Comparison of ENCODE assay signal across 1 cellular context in the genomic region with DNA sequence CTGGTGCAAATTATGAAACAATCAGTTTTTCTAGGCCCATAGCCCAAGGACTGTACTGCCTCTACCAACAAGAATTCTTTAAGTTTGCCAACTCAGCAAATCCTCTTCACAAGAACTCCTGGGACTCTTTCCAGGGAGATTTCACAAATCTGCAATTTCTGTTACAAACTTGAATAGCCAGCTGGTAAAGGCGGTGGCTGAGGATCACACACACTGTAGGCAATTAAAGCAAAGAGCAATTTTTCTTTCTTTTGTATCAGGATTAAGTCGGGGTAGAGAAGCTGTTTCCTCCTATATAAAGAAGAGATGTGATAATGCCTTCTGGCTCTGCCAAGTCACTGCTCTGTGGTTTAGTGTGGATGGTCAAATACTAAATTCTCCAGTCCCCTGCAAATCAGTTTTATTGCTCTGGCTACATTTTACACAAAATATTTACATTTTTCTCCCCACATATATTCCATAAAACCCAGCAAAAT.
TF ChIP-seq lines count a peak whose summit lies in the region.

No MANE protein-coding gene starts in this region.

TF ChIP-seq in HEK293, 187 proteins besides CTCF, POLR2A, EP300 and RAD21 (continued from another document and continues in another):
- TF ChIP-seq, protein P1, sequence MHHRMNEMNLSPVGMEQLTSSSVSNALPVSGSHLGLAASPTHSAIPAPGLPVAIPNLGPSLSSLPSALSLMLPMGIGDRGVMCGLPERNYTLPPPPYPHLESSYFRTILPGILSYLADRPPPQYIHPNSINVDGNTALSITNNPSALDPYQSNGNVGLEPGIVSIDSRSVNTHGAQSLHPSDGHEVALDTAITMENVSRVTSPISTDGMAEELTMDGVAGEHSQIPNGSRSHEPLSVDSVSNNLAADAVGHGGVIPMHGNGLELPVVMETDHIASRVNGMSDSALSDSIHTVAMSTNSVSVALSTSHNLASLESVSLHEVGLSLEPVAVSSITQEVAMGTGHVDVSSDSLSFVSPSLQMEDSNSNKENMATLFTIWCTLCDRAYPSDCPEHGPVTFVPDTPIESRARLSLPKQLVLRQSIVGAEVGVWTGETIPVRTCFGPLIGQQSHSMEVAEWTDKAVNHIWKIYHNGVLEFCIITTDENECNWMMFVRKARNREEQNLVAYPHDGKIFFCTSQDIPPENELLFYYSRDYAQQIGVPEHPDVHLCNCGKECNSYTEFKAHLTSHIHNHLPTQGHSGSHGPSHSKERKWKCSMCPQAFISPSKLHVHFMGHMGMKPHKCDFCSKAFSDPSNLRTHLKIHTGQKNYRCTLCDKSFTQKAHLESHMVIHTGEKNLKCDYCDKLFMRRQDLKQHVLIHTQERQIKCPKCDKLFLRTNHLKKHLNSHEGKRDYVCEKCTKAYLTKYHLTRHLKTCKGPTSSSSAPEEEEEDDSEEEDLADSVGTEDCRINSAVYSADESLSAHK (tag by site-specific recombination; IDR thresholded peaks at IDR 0.05): peak; percentile 34; the same call in 1 of the 2 replicates
- TF ChIP-seq ZNF416 (tag by site-specific recombination; IDR thresholded peaks at IDR 0.05) (no peak), ZNF510 (tag by site-specific recombination; IDR thresholded peaks at IDR 0.05; ENCODE audit: insufficient replicate concordance) (no peak), ZNF624 (tag by site-specific recombination; IDR thresholded peaks at IDR 0.05) (no peak), ZNF133 (tag by site-specific recombination; IDR thresholded peaks at IDR 0.05) (no peak), ZNF214 (tag by site-specific recombination; IDR thresholded peaks at IDR 0.05; ENCODE audit: borderline replicate concordance) (no peak), ZNF10 (tag by site-specific recombination; IDR thresholded peaks at IDR 0.05) (no peak), ZNF184 (tag by site-specific recombination; IDR thresholded peaks at IDR 0.05) (no peak), ZNF645 (tag by site-specific recombination; IDR thresholded peaks at IDR 0.05) (no peak), ZNF585B (tag by site-specific recombination; IDR thresholded peaks at IDR 0.05) (no peak), ZNF626 (tag by site-specific recombination; IDR thresholded peaks at IDR 0.05) (no peak), FEZF1 (tag by site-specific recombination; IDR thresholded peaks at IDR 0.05) (peak; percentile 82), OSR2 (tag by site-specific recombination; IDR thresholded peaks at IDR 0.05) (peak; percentile 64; the same call in 1 of the 2 replicates), HOXD13 (CRISPR knock-in tag; IDR thresholded peaks at IDR 0.05; ENCODE audit: borderline replicate concordance) (0 out of 2 replicates have a peak, but pooled peaks have one; percentile 36), ZXDB (tag by site-specific recombination; IDR thresholded peaks at IDR 0.05) (peak; percentile 85), KLF8 (tag by site-specific recombination; IDR thresholded peaks at IDR 0.05) (no peak), ZEB2 (tag by site-specific recombination; IDR thresholded peaks at IDR 0.05) (0 out of 2 replicates have a peak, but pooled peaks have one; percentile 12), ZNF610 (tag by site-specific recombination; IDR thresholded peaks at IDR 0.05; ENCODE audit: borderline replicate concordance) (no peak), ZNF398 (tag by site-specific recombination; IDR thresholded peaks at IDR 0.05) (no peak), KLF7 (tag by site-specific recombination; IDR thresholded peaks at IDR 0.05; ENCODE audit: borderline replicate concordance) (peak; percentile 21; the same call in 1 of the 2 replicates), PATZ1 (tag by site-specific recombination; IDR thresholded peaks at IDR 0.05) (no peak), HOXC10 (CRISPR knock-in tag; IDR thresholded peaks at IDR 0.05) (no peak), SALL2 (tag by site-specific recombination; IDR thresholded peaks at IDR 0.05; ENCODE audit: borderline replicate concordance) (no peak), ZNF596 (tag by site-specific recombination; IDR thresholded peaks at IDR 0.05) (no peak), SETDB1 (IDR thresholded peaks at IDR 0.05; ENCODE audit: insufficient read length, low read length) (no peak), OVOL3 (tag by site-specific recombination; IDR thresholded peaks at IDR 0.05) (0 out of 2 replicates have a peak, but pooled peaks have one; percentile 55), ZNF302 (tag by site-specific recombination; IDR thresholded peaks at IDR 0.05; ENCODE audit: low read depth) (no peak), ZNF132 (tag by site-specific recombination; IDR thresholded peaks at IDR 0.05; ENCODE audit: borderline replicate concordance) (no peak), ZNF174 (tag by site-specific recombination; IDR thresholded peaks at IDR 0.05) (no peak), ZNF747 (tag by site-specific recombination; IDR thresholded peaks at IDR 0.05) (no peak)
- TF ChIP-seq, protein P2, sequence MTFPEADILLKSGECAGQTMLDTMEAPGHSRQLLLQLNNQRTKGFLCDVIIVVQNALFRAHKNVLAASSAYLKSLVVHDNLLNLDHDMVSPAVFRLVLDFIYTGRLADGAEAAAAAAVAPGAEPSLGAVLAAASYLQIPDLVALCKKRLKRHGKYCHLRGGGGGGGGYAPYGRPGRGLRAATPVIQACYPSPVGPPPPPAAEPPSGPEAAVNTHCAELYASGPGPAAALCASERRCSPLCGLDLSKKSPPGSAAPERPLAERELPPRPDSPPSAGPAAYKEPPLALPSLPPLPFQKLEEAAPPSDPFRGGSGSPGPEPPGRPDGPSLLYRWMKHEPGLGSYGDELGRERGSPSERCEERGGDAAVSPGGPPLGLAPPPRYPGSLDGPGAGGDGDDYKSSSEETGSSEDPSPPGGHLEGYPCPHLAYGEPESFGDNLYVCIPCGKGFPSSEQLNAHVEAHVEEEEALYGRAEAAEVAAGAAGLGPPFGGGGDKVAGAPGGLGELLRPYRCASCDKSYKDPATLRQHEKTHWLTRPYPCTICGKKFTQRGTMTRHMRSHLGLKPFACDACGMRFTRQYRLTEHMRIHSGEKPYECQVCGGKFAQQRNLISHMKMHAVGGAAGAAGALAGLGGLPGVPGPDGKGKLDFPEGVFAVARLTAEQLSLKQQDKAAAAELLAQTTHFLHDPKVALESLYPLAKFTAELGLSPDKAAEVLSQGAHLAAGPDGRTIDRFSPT (tag by site-specific recombination; IDR thresholded peaks at IDR 0.05): no peak
- TF ChIP-seq, protein P3, sequence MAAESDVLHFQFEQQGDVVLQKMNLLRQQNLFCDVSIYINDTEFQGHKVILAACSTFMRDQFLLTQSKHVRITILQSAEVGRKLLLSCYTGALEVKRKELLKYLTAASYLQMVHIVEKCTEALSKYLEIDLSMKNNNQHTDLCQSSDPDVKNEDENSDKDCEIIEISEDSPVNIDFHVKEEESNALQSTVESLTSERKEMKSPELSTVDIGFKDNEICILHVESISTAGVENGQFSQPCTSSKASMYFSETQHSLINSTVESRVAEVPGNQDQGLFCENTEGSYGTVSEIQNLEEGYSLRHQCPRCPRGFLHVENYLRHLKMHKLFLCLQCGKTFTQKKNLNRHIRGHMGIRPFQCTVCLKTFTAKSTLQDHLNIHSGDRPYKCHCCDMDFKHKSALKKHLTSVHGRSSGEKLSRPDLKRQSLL (tag by site-specific recombination; IDR thresholded peaks at IDR 0.05): no peak
- TF ChIP-seq, protein P4, sequence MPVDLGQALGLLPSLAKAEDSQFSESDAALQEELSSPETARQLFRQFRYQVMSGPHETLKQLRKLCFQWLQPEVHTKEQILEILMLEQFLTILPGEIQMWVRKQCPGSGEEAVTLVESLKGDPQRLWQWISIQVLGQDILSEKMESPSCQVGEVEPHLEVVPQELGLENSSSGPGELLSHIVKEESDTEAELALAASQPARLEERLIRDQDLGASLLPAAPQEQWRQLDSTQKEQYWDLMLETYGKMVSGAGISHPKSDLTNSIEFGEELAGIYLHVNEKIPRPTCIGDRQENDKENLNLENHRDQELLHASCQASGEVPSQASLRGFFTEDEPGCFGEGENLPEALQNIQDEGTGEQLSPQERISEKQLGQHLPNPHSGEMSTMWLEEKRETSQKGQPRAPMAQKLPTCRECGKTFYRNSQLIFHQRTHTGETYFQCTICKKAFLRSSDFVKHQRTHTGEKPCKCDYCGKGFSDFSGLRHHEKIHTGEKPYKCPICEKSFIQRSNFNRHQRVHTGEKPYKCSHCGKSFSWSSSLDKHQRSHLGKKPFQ (tag by site-specific recombination; IDR thresholded peaks at IDR 0.05): peak; percentile 30; the same call in 1 of the 2 replicates
- TF ChIP-seq, protein P5, sequence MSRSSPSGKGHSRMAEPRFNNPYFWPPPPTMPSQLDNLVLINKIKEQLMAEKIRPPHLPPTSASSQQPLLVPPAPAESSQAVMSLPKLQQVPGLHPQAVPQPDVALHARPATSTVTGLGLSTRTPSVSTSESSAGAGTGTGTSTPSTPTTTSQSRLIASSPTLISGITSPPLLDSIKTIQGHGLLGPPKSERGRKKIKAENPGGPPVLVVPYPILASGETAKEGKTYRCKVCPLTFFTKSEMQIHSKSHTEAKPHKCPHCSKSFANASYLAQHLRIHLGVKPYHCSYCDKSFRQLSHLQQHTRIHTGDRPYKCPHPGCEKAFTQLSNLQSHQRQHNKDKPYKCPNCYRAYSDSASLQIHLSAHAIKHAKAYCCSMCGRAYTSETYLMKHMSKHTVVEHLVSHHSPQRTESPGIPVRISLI (tag by site-specific recombination; IDR thresholded peaks at IDR 0.05): no peak
- TF ChIP-seq, protein P6, sequence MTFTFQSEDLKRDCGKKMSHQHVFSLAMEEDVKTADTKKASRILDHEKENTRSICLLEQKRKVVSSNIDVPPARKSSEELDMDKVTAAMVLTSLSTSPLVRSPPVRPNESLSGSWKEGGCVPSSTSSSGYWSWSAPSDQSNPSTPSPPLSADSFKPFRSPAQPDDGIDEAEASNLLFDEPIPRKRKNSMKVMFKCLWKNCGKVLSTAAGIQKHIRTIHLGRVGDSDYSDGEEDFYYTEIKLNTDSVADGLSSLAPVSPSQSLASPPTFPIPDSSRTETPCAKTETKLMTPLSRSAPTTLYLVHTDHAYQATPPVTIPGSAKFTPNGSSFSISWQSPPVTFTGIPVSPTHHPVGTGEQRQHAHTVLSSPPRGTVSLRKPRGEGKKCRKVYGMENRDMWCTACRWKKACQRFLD (tag by site-specific recombination; IDR thresholded peaks at IDR 0.05): no peak
- TF ChIP-seq, protein P7, sequence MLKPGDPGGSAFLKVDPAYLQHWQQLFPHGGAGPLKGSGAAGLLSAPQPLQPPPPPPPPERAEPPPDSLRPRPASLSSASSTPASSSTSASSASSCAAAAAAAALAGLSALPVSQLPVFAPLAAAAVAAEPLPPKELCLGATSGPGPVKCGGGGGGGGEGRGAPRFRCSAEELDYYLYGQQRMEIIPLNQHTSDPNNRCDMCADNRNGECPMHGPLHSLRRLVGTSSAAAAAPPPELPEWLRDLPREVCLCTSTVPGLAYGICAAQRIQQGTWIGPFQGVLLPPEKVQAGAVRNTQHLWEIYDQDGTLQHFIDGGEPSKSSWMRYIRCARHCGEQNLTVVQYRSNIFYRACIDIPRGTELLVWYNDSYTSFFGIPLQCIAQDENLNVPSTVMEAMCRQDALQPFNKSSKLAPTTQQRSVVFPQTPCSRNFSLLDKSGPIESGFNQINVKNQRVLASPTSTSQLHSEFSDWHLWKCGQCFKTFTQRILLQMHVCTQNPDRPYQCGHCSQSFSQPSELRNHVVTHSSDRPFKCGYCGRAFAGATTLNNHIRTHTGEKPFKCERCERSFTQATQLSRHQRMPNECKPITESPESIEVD (tag by site-specific recombination; IDR thresholded peaks at IDR 0.05): peak; percentile 99
- TF ChIP-seq, protein P8, sequence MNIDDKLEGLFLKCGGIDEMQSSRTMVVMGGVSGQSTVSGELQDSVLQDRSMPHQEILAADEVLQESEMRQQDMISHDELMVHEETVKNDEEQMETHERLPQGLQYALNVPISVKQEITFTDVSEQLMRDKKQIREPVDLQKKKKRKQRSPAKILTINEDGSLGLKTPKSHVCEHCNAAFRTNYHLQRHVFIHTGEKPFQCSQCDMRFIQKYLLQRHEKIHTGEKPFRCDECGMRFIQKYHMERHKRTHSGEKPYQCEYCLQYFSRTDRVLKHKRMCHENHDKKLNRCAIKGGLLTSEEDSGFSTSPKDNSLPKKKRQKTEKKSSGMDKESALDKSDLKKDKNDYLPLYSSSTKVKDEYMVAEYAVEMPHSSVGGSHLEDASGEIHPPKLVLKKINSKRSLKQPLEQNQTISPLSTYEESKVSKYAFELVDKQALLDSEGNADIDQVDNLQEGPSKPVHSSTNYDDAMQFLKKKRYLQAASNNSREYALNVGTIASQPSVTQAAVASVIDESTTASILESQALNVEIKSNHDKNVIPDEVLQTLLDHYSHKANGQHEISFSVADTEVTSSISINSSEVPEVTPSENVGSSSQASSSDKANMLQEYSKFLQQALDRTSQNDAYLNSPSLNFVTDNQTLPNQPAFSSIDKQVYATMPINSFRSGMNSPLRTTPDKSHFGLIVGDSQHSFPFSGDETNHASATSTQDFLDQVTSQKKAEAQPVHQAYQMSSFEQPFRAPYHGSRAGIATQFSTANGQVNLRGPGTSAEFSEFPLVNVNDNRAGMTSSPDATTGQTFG (tag by site-specific recombination; IDR thresholded peaks at IDR 0.05; ENCODE audit: borderline replicate concordance): no peak
